In the genomic region with DNA sequence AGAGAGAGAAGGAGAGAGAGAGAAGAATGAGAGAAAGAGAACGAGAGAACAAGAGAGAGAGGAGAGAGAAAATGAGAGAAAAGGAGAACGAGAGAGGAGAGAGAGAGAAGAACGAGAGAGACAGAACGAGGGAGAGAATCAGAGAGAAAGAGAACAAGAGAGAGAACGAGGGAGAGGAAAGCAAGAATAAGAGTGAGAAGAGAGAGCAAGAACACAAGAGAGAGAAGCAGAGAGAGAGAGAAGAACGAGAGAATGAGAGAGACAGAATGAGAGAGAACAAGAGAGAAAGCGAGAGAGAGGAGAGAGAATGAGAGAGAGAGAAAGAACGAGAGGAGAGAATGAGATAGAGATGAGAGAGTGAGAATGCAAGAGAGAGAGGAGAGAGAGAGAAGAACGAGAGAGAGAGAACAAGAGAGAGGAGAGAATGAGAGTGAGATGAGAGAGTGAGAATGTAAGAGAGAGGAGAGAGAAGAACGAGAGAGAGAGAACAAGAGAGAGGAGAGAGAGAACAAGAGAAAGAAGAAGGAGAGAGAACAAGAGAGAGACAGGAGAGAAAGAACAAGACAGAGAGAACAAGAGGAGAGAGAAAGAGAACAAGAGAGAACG, we compare ENCODE assay signal across 19 cellular contexts.
"Had no signal": no experiment of that assay in that cellular context is flagged by ENCODE, and none has a peak within 500 bp of the region (broad histone marks: within the 10 kb centered on the region; RNA-seq: fewer than 3 reads in every experiment).

No MANE protein-coding gene starts in this region.

- H3K9me3 Mint-ChIP-seq: activated CD4-positive, alpha-beta memory T cell treated with anti-CD3 and anti-CD28 coated beads for 36 hours; activated naive CD8-positive, alpha-beta T cell treated with anti-CD3 and anti-CD28 coated beads for 36 hours; endodermal cell; natural killer cell treated with Interleukin-12 subunit alpha and Interleukin-12 subunit beta and Interleukin-15 and Interleukin-18, amount 100 ng/mL, for 72 hours had no signal

- DNase-seq: activated CD4-positive, alpha-beta memory T cell treated with anti-CD3 and anti-CD28 coated beads for 36 hours; activated CD4-positive, alpha-beta T cell treated with anti-CD3 and anti-CD28 coated beads for 36 hours; activated CD8-positive, alpha-beta memory T cell treated with anti-CD3 and anti-CD28 coated beads, Interleukin-2, amount 10 ng/mL, durations not matched to agents 7 days and 5 days; activated naive CD4-positive, alpha-beta T cell; activated naive CD8-positive, alpha-beta T cell treated with anti-CD3 and anti-CD28 coated beads for 36 hours; amniotic stem cell; endodermal cell; erythroblast; hypothalamus; occipital lobe; stimulated activated CD4-positive, alpha-beta T cell treated with anti-CD3 and anti-CD28 coated beads, Interleukin-12 subunit alpha, Interleukin-12 subunit beta, amount 100 ng/mL, for 4 hours; stimulated activated CD4-positive, alpha-beta T cell treated with anti-CD3 and anti-CD28 coated beads, Interleukin-1b, Interleukin-23, amount 100 ng/mL, for 48 hours; stimulated activated CD8-positive, alpha-beta memory T cell treated with anti-CD3 and anti-CD28 coated beads, Interleukin-4, amount 100 ng/mL, for 48 hours; stimulated activated naive CD4-positive, alpha-beta T cell; thyroid gland; uterus; WERI-Rb-1 had no signal

- H3K4me1 Mint-ChIP-seq: endodermal cell had no signal

- H3K27ac Mint-ChIP-seq: activated CD4-positive, alpha-beta memory T cell treated with anti-CD3 and anti-CD28 coated beads for 36 hours; activated CD4-positive, alpha-beta T cell treated with anti-CD3 and anti-CD28 coated beads for 36 hours; activated CD8-positive, alpha-beta memory T cell treated with anti-CD3 and anti-CD28 coated beads, Interleukin-2, amount 10 ng/mL, durations not matched to agents 7 days and 5 days; activated naive CD8-positive, alpha-beta T cell treated with anti-CD3 and anti-CD28 coated beads for 36 hours; endodermal cell; natural killer cell treated with Interleukin-12 subunit alpha and Interleukin-12 subunit beta and Interleukin-15 and Interleukin-18, amount 100 ng/mL, for 72 hours had no signal

- H3K9me3 ChIP-seq: lower lobe of right lung, thyroid gland, uterus had no signal

- H3K36me3 ChIP-seq: lower lobe of right lung, thyroid gland, uterus, WERI-Rb-1 had no signal

- H3K27ac ChIP-seq: lower lobe of right lung, thyroid gland, uterus, WERI-Rb-1 had no signal

- H3K4me3 ChIP-seq: lower lobe of right lung, thyroid gland, uterus had no signal

- ATAC-seq: activated CD4-positive, alpha-beta T cell treated with anti-CD3 and anti-CD28 coated beads for 36 hours; activated CD8-positive, alpha-beta memory T cell treated with anti-CD3 and anti-CD28 coated beads, Interleukin-2, amount 10 ng/mL, durations not matched to agents 7 days and 5 days; lower lobe of right lung; natural killer cell treated with Interleukin-12 subunit alpha and Interleukin-12 subunit beta and Interleukin-15 and Interleukin-18, amount 100 ng/mL, for 72 hours had no signal

- H3K4me3 Mint-ChIP-seq: activated CD4-positive, alpha-beta memory T cell treated with anti-CD3 and anti-CD28 coated beads for 36 hours; activated CD4-positive, alpha-beta T cell treated with anti-CD3 and anti-CD28 coated beads for 36 hours; activated CD8-positive, alpha-beta memory T cell treated with anti-CD3 and anti-CD28 coated beads, Interleukin-2, amount 10 ng/mL, durations not matched to agents 7 days and 5 days; activated naive CD8-positive, alpha-beta T cell treated with anti-CD3 and anti-CD28 coated beads for 36 hours; endodermal cell; natural killer cell treated with Interleukin-12 subunit alpha and Interleukin-12 subunit beta and Interleukin-15 and Interleukin-18, amount 100 ng/mL, for 72 hours had no signal

- H3K27me3 ChIP-seq: thyroid gland, uterus had no signal

- H3K4me1 ChIP-seq: uterus had no signal

- H3K27me3 Mint-ChIP-seq: activated naive CD8-positive, alpha-beta T cell treated with anti-CD3 and anti-CD28 coated beads for 36 hours had no signal

- H3K36me3 Mint-ChIP-seq: activated CD4-positive, alpha-beta memory T cell treated with anti-CD3 and anti-CD28 coated beads for 36 hours; activated CD8-positive, alpha-beta memory T cell treated with anti-CD3 and anti-CD28 coated beads, Interleukin-2, amount 10 ng/mL, durations not matched to agents 7 days and 5 days; activated naive CD8-positive, alpha-beta T cell treated with anti-CD3 and anti-CD28 coated beads for 36 hours; natural killer cell treated with Interleukin-12 subunit alpha and Interleukin-12 subunit beta and Interleukin-15 and Interleukin-18, amount 100 ng/mL, for 72 hours had no signal
